1 cellular context compared by ENCODE assay signal in the genomic region with DNA sequence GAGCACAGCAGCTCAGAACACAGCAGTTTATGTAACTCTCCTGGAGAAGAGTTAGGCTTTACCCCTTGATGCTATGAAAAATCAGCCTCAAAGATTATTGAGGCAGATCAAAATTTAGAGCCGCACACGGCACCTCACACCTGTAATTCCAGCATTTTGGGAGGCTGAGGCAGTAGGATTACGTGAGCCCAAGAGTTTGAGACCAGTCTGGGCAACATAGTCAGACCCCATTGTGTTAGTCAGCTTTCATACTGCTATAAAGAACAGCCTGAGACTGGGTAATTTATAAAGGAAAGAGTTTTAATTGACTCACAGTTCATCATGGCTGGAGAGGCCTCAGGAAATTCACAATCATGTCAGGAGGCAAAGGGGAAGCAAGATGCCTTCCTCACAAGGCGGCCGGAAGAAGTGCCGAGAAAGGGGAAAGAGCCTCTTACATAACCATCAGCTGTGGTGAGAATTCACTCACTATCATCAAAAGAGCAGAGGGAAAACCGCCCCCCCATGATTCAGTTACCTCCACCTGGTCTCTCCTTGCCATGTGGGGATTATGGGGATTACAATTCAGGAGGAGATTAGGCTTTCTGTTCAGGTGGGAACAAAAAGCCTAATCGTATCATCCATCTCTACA.
TF ChIP-seq lines count a peak whose summit lies in the region.

No MANE protein-coding gene starts in this region.

TF ChIP-seq in GM23338, 12 proteins besides CTCF, POLR2A, EP300 and RAD21 (continued from another document):
- TF ChIP-seq REST (IDR thresholded peaks at IDR 0.05; ENCODE audit: unreplicated experiment) = no peak
- TF ChIP-seq NANOG (IDR thresholded peaks at IDR 0.05; ENCODE audit: borderline replicate concordance) = no peak
- no peak for TF ChIP-seq JUNB (IDR thresholded peaks at IDR 0.05; ENCODE audit: unreplicated experiment)
- no peak for TF ChIP-seq ZNF114 (CRISPR knock-in tag; IDR thresholded peaks at IDR 0.05)
- no peak for TF ChIP-seq ZNF331 (CRISPR knock-in tag; IDR thresholded peaks at IDR 0.05; ENCODE audit: low read depth)
- TF ChIP-seq EZH2phosphoT487 (IDR thresholded peaks at IDR 0.05; ENCODE audit: unreplicated experiment) = no peak
- no peak for TF ChIP-seq STAT1 (IDR thresholded peaks at IDR 0.05; ENCODE audit: unreplicated experiment)
- TF ChIP-seq, protein P1, sequence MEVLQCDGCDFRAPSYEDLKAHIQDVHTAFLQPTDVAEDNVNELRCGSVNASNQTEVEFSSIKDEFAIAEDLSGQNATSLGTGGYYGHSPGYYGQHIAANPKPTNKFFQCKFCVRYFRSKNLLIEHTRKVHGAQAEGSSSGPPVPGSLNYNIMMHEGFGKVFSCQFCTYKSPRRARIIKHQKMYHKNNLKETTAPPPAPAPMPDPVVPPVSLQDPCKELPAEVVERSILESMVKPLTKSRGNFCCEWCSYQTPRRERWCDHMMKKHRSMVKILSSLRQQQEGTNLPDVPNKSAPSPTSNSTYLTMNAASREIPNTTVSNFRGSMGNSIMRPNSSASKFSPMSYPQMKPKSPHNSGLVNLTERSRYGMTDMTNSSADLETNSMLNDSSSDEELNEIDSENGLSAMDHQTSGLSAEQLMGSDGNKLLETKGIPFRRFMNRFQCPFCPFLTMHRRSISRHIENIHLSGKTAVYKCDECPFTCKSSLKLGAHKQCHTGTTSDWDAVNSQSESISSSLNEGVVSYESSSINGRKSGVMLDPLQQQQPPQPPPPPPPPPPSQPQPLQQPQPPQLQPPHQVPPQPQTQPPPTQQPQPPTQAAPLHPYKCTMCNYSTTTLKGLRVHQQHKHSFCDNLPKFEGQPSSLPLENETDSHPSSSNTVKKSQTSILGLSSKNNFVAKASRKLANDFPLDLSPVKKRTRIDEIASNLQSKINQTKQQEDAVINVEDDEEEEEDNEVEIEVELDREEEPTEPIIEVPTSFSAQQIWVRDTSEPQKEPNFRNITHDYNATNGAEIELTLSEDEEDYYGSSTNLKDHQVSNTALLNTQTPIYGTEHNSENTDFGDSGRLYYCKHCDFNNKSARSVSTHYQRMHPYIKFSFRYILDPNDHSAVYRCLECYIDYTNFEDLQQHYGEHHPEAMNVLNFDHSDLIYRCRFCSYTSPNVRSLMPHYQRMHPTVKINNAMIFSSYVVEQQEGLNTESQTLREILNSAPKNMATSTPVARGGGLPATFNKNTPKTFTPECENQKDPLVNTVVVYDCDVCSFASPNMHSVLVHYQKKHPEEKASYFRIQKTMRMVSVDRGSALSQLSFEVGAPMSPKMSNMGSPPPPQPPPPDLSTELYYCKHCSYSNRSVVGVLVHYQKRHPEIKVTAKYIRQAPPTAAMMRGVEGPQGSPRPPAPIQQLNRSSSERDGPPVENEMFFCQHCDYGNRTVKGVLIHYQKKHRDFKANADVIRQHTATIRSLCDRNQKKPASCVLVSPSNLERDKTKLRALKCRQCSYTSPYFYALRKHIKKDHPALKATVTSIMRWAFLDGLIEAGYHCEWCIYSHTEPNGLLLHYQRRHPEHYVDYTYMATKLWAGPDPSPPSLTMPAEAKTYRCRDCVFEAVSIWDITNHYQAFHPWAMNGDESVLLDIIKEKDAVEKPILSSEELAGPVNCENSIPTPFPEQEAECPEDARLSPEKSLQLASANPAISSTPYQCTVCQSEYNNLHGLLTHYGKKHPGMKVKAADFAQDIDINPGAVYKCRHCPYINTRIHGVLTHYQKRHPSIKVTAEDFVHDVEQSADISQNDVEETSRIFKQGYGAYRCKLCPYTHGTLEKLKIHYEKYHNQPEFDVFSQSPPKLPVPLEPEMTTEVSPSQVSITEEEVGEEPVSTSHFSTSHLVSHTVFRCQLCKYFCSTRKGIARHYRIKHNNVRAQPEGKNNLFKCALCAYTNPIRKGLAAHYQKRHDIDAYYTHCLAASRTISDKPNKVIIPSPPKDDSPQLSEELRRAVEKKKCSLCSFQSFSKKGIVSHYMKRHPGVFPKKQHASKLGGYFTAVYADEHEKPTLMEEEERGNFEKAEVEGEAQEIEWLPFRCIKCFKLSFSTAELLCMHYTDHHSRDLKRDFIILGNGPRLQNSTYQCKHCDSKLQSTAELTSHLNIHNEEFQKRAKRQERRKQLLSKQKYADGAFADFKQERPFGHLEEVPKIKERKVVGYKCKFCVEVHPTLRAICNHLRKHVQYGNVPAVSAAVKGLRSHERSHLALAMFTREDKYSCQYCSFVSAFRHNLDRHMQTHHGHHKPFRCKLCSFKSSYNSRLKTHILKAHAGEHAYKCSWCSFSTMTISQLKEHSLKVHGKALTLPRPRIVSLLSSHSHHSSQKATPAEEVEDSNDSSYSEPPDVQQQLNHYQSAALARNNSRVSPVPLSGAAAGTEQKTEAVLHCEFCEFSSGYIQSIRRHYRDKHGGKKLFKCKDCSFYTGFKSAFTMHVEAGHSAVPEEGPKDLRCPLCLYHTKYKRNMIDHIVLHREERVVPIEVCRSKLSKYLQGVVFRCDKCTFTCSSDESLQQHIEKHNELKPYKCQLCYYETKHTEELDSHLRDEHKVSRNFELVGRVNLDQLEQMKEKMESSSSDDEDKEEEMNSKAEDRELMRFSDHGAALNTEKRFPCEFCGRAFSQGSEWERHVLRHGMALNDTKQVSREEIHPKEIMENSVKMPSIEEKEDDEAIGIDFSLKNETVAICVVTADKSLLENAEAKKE (CRISPR knock-in tag; IDR thresholded peaks at IDR 0.05) = no peak
- TF ChIP-seq EZH2 (IDR thresholded peaks at IDR 0.05; ENCODE audit: low read depth, unreplicated experiment) = no peak
- TF ChIP-seq CREB1 (CRISPR knock-in tag; IDR thresholded peaks at IDR 0.05; ENCODE audit: low read depth) = no peak
- TF ChIP-seq, protein P2, sequence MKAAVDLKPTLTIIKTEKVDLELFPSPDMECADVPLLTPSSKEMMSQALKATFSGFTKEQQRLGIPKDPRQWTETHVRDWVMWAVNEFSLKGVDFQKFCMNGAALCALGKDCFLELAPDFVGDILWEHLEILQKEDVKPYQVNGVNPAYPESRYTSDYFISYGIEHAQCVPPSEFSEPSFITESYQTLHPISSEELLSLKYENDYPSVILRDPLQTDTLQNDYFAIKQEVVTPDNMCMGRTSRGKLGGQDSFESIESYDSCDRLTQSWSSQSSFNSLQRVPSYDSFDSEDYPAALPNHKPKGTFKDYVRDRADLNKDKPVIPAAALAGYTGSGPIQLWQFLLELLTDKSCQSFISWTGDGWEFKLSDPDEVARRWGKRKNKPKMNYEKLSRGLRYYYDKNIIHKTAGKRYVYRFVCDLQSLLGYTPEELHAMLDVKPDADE (IDR thresholded peaks at IDR 0.05) = no peak
